ENCODE assay signal across 1 cellular context in the genomic region with DNA sequence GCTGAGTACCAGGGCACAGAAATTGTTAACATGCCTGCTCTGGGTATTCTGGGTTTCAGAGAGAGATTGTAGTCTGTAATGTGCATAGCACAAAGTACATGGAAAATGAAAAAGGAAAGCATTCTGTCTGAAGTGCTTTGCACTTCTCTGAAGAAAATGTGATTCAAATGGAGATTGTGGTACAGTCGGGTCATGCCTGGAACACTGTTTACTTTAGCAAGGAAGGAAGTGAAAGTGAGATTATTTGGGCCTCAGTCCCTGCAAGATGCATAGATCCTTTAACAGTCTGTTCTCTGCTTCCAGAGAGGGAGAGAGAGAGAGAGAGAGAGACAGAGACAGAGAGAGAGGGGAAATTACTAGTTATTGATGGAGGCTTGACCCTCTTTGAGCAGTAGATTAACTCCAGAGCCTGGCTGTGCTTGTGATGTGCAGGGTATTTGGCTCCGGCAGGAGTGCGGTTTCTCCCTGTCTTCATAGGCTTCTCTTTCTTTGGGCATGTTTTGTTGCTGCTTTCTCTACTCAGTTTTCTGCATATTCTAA.
TF ChIP-seq lines count a peak whose summit lies in the region.

No MANE protein-coding gene starts in this region.

TF ChIP-seq in SK-N-SH, 30 proteins besides CTCF, POLR2A, EP300 and RAD21 (continued from another document):
- TF ChIP-seq ZBTB33 (IDR thresholded peaks at IDR 0.05; ENCODE audit: borderline replicate concordance, low read depth) (no peak), POLR2AphosphoS5 (IDR thresholded peaks at IDR 0.05; ENCODE audit: low read depth, low read length) (no peak), NFIC (IDR thresholded peaks at IDR 0.05; ENCODE audit: borderline replicate concordance) (no peak), MEF2A (IDR thresholded peaks at IDR 0.05; ENCODE audit: borderline replicate concordance, low read depth) (no peak), NRF1 (IDR thresholded peaks at IDR 0.05; ENCODE audit: low read depth, low read length) (no peak), USF2 (IDR thresholded peaks at IDR 0.05; ENCODE audit: borderline replicate concordance, low read depth, low read length) (no peak)
- TF ChIP-seq, protein P1, sequence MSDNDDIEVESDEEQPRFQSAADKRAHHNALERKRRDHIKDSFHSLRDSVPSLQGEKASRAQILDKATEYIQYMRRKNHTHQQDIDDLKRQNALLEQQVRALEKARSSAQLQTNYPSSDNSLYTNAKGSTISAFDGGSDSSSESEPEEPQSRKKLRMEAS (IDR thresholded peaks at IDR 0.05; ENCODE audit: low read depth): no peak
- TF ChIP-seq, protein P2, sequence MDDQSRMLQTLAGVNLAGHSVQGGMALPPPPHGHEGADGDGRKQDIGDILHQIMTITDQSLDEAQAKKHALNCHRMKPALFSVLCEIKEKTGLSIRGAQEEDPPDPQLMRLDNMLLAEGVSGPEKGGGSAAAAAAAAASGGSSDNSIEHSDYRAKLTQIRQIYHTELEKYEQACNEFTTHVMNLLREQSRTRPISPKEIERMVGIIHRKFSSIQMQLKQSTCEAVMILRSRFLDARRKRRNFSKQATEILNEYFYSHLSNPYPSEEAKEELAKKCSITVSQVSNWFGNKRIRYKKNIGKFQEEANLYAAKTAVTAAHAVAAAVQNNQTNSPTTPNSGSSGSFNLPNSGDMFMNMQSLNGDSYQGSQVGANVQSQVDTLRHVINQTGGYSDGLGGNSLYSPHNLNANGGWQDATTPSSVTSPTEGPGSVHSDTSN (IDR thresholded peaks at IDR 0.05): no peak
